29 cellular contexts compared by ENCODE assay signal in the genomic region with DNA sequence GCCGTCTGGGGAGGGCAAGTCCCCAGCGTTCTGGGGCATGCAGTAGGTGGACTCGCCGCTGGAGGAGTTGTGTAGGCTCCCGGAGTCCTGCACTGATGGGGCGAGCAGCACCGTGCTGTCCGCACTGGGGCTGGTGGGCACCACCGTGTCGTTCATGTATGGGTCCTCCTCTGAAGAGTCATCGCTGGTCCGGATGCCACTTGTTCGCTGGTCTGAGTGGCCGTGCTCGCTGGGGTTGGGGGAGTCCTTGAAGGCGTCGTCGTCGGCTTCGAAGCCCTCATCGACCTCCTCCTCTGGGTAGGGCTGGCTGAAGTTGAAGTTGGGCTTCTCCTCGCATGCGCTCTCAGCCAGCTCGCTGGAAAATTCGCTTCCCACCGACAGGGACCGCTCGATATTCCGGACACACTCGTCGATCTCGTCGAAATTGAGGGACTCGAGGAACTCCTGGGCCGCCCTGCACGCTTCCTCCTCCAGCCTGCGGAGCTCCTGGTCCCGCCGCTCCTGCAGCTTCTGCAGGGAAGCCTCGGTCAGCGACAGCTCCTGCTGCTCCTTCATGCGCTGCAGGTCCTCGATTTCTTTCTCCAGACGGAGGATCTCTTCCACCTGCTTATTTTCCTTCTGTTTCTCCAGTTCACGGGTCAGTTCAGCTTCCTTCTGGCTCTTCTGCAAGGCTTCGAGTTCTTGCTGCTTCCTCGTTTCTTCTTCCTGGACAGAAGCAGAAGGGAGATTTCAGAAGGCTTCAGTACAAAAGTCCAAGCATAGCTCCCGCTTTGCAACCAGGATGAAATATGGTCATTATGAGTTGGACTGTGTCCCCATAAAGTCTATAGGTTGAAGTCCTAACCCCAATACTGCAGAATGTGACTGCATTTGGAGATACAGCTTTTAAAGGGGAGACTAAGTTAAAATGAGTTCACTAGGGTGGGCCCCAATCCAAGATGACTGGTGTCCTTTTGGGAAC.
DNase-seq lines count a peak whose midpoint lies in the region; ATAC-seq and TF ChIP-seq lines count a peak whose summit lies in the region.
"Had no signal": no experiment of that assay in that cellular context is flagged by ENCODE, and none has a peak within 500 bp of the region (broad histone marks: within the 10 kb centered on the region; RNA-seq: fewer than 3 reads in every experiment).

No MANE protein-coding gene starts in this region.

- H3K27me3 ChIP-seq in aorta (ENCODE audit: control insufficient read depth in 1 of 2, insufficient read depth in 2 of 2, low read length in 1 of 2) = no peaks in the 10 kb centered on the region
- H3K27me3 ChIP-seq: BE2C, heart right ventricle, SJCRH30 had no signal

- no peak overlapping the region for H3K27ac ChIP-seq in aorta (ENCODE audit: low read depth in 1 of 2, low read length in 2 of 2)
- H3K27ac ChIP-seq: heart right ventricle, parathyroid adenoma, SJCRH30, thoracic aorta had no signal

- H3K36me3 Mint-ChIP-seq in natural killer cell treated with Interleukin-12 subunit alpha and Interleukin-12 subunit beta and Interleukin-15 and Interleukin-18, amount 100 ng/mL, for 72 hours = no peaks in the 10 kb centered on the region
- no peaks in the 10 kb centered on the region for H3K36me3 Mint-ChIP-seq in natural killer cell
- H3K36me3 Mint-ChIP-seq in brain = peaks cover 95% of the 10 kb centered on the region
- H3K36me3 Mint-ChIP-seq: activated naive CD8-positive, alpha-beta T cell treated with anti-CD3 and anti-CD28 coated beads, Interleukin-2, amount 10 ng/mL, durations not matched to agents 7 days and 5 days; CD8-positive, alpha-beta memory T cell had no signal

- peaks cover 0 to 9% of the 10 kb centered on the region in 2 donors for H3K27me3 Mint-ChIP-seq in natural killer cell treated with Interleukin-12 subunit alpha and Interleukin-12 subunit beta and Interleukin-15 and Interleukin-18, amount 100 ng/mL, for 72 hours
- H3K27me3 Mint-ChIP-seq in natural killer cell (ENCODE audit: low read depth in 2 of 2) (peaks cover 0 to 2% of the 10 kb centered on the region in 2 donors), brain (no peaks in the 10 kb centered on the region)
- H3K27me3 Mint-ChIP-seq: activated CD4-positive, alpha-beta T cell treated with anti-CD3 and anti-CD28 coated beads, Interleukin-2, amount 10 ng/mL, durations not matched to agents 24 days and 14 days; activated naive CD8-positive, alpha-beta T cell treated with anti-CD3 and anti-CD28 coated beads, Interleukin-2, amount 10 ng/mL, durations not matched to agents 7 days and 5 days; CD8-positive, alpha-beta memory T cell had no signal

- H3K4me1 ChIP-seq in aorta (ENCODE audit: control insufficient read depth in 1 of 2, insufficient read depth in 2 of 2, low read length in 2 of 2) = no peaks in the 10 kb centered on the region
- H3K4me1 ChIP-seq: BE2C, parathyroid adenoma, SJCRH30 had no signal

- no peaks in the 10 kb centered on the region for H3K4me1 Mint-ChIP-seq in natural killer cell treated with Interleukin-12 subunit alpha and Interleukin-12 subunit beta and Interleukin-15 and Interleukin-18, amount 100 ng/mL, for 72 hours (ENCODE audit: low read depth in 2 of 2)
- H3K4me1 Mint-ChIP-seq in natural killer cell = no peaks in the 10 kb centered on the region
- peaks cover 15% of the 10 kb centered on the region for H3K4me1 Mint-ChIP-seq in brain
- H3K4me1 Mint-ChIP-seq: activated CD4-positive, alpha-beta T cell treated with anti-CD3 and anti-CD28 coated beads, Interleukin-2, amount 10 ng/mL, durations not matched to agents 24 days and 14 days; activated naive CD8-positive, alpha-beta T cell treated with anti-CD3 and anti-CD28 coated beads, Interleukin-2, amount 10 ng/mL, durations not matched to agents 7 days and 5 days; CD8-positive, alpha-beta memory T cell had no signal

- peaks cover 7% of the 10 kb centered on the region for H3K9me3 Mint-ChIP-seq in natural killer cell treated with Interleukin-12 subunit alpha and Interleukin-12 subunit beta and Interleukin-15 and Interleukin-18, amount 100 ng/mL, for 72 hours
- H3K9me3 Mint-ChIP-seq in natural killer cell (peaks cover 2% of the 10 kb centered on the region in 2 donors), brain (peaks cover 0 to 8% (median 0%) of the 10 kb centered on the region in 5 experiments)
- H3K9me3 Mint-ChIP-seq: activated CD4-positive, alpha-beta T cell treated with anti-CD3 and anti-CD28 coated beads, Interleukin-2, amount 10 ng/mL, durations not matched to agents 24 days and 14 days; activated naive CD8-positive, alpha-beta T cell treated with anti-CD3 and anti-CD28 coated beads, Interleukin-2, amount 10 ng/mL, durations not matched to agents 7 days and 5 days had no signal

- intact Hi-C loops in natural killer cell (cut with micrococcal nuclease) = no loop called here
- intact Hi-C loops in left colon (cut with DNase I, micrococcal nuclease) = no loop called here
- intact Hi-C loops in aorta (cut with DNase I) = no loop called here

- no peak for DNase-seq in natural killer cell treated with Interleukin-12 subunit alpha and Interleukin-12 subunit beta and Interleukin-15 and Interleukin-18, amount 100 ng/mL, for 72 hours (ENCODE audit: low spot score)
- DNase-seq in natural killer cell (no peak), left colon (no peak), aorta (no peak), C1 segment of cervical spinal cord (lab: John Stamatoyannopoulos, UW) (no peak), DMS79 treated with DMSO at 0.1 percent for 48 hours (lab: John Stamatoyannopoulos, UW) (no peak)
- DNase-seq: activated CD4-positive, alpha-beta T cell treated with anti-CD3 and anti-CD28 coated beads, Interleukin-2, amount 10 ng/mL, durations not matched to agents 24 days and 14 days; activated gamma-delta T cell; activated naive CD8-positive, alpha-beta T cell treated with anti-CD3 and anti-CD28 coated beads, Interleukin-2, amount 10 ng/mL, durations not matched to agents 7 days and 5 days; activated T-cell treated with anti-CD3 and anti-CD28 coated beads, Interleukin-2, amount 50 U/mL, for 1 hour; BE2C; CD8-positive, alpha-beta memory T cell; cerebellar nuclear complex; foreskin melanocyte; heart right ventricle; NCI-H1048; NCI-H1694; NCI-H446; NCI-H748 treated with DMSO at 0.1 percent for 48 hours; SJCRH30; stimulated activated CD4-positive, alpha-beta T cell treated with anti-CD3 and anti-CD28 coated beads, Interleukin-1b, Interleukin-23, amount 100 ng/mL, for 48 hours; stimulated activated naive CD8-positive, alpha-beta T cell treated with anti-CD3 and anti-CD28 coated beads, Interleukin-15, Interleukin-2, amounts not matched to agents 100 U/mL and 50 U/mL, for 24 hours; T-helper 9 cell had no signal

- no peak overlapping the region for H3K4me3 ChIP-seq in aorta (ENCODE audit: low read length in 2 of 2)
- H3K4me3 ChIP-seq: HAP-1, heart right ventricle, lung, SJCRH30, thoracic aorta had no signal

- TF ChIP-seq CTCF in natural killer cell (IDR thresholded peaks at IDR 0.05) = no peak
- no peak for TF ChIP-seq CTCF in brain (conservative IDR thresholded peaks at IDR 0.05)

- WGBS in aorta, 2 donors = 95% methylated on average over 48 of the region's 48 CpGs

- no peak overlapping the region for H3K4me3 Mint-ChIP-seq in natural killer cell treated with Interleukin-12 subunit alpha and Interleukin-12 subunit beta and Interleukin-15 and Interleukin-18, amount 100 ng/mL, for 72 hours
- H3K4me3 Mint-ChIP-seq in natural killer cell (no peak overlapping the region), brain (no peak overlapping the region)
- H3K4me3 Mint-ChIP-seq: activated CD4-positive, alpha-beta T cell treated with anti-CD3 and anti-CD28 coated beads, Interleukin-2, amount 10 ng/mL, durations not matched to agents 24 days and 14 days; activated naive CD8-positive, alpha-beta T cell treated with anti-CD3 and anti-CD28 coated beads, Interleukin-2, amount 10 ng/mL, durations not matched to agents 7 days and 5 days; CD8-positive, alpha-beta memory T cell had no signal

- H3K9me3 ChIP-seq in aorta (ENCODE audit: control insufficient read depth, low read length) = no peaks in the 10 kb centered on the region
- H3K9me3 ChIP-seq: BE2C, HAP-1, heart right ventricle, SJCRH30, thoracic aorta had no signal

- H3K27ac Mint-ChIP-seq in natural killer cell treated with Interleukin-12 subunit alpha and Interleukin-12 subunit beta and Interleukin-15 and Interleukin-18, amount 100 ng/mL, for 72 hours = no peak overlapping the region
- no peak overlapping the region for H3K27ac Mint-ChIP-seq in natural killer cell
- peak overlapping the region in 3 of 5 experiments; percentile 59 to 90 (median 88) for H3K27ac Mint-ChIP-seq in brain
- H3K27ac Mint-ChIP-seq: activated CD4-positive, alpha-beta T cell treated with anti-CD3 and anti-CD28 coated beads, Interleukin-2, amount 10 ng/mL, durations not matched to agents 24 days and 14 days; activated naive CD8-positive, alpha-beta T cell treated with anti-CD3 and anti-CD28 coated beads, Interleukin-2, amount 10 ng/mL, durations not matched to agents 7 days and 5 days; CD8-positive, alpha-beta memory T cell had no signal

- no peaks in the 10 kb centered on the region for H3K36me3 ChIP-seq in aorta (ENCODE audit: control insufficient read depth in 1 of 2, insufficient read depth in 2 of 2, low read length in 1 of 2)
- H3K36me3 ChIP-seq: BE2C, SJCRH30, thoracic aorta had no signal

- peak; percentile 33 to 48 for ATAC-seq in natural killer cell treated with Interleukin-12 subunit alpha and Interleukin-12 subunit beta and Interleukin-15 and Interleukin-18, amount 100 ng/mL, for 72 hours
- ATAC-seq in natural killer cell (no peak), left colon (peak; percentile 91), aorta (ENCODE audit: low FRiP score) (peak; percentile 33), HG02642 (IDR thresholded peaks at IDR 0.05; ENCODE audit: poor library complexity, unreplicated experiment) (no peak)
- ATAC-seq: stimulated activated naive CD8-positive, alpha-beta T cell treated with anti-CD3 and anti-CD28 coated beads, Interleukin-15, Interleukin-2, amounts not matched to agents 100 U/mL and 50 U/mL, for 24 hours had no signal

Comparison
In these comparisons a context has a peak if more than half of its experiments do, and no peak if none do; other contexts are left out.
1. ATAC-seq: peak in natural killer cell treated with Interleukin-12 subunit alpha and Interleukin-12 subunit beta and Interleukin-15 and Interleukin-18, amount 100 ng/mL, for 72 hours (2 of 2), left colon (single experiment) and aorta (single experiment); none in natural killer cell (0 of 3) and HG02642 (single experiment).
2. H3K27ac Mint-ChIP-seq: peak in brain (3 of 5); none in natural killer cell treated with Interleukin-12 subunit alpha and Interleukin-12 subunit beta and Interleukin-15 and Interleukin-18, amount 100 ng/mL, for 72 hours (0 of 2) and natural killer cell (0 of 2).